ENCODE assay signal across 13 cellular contexts in the genomic region with DNA sequence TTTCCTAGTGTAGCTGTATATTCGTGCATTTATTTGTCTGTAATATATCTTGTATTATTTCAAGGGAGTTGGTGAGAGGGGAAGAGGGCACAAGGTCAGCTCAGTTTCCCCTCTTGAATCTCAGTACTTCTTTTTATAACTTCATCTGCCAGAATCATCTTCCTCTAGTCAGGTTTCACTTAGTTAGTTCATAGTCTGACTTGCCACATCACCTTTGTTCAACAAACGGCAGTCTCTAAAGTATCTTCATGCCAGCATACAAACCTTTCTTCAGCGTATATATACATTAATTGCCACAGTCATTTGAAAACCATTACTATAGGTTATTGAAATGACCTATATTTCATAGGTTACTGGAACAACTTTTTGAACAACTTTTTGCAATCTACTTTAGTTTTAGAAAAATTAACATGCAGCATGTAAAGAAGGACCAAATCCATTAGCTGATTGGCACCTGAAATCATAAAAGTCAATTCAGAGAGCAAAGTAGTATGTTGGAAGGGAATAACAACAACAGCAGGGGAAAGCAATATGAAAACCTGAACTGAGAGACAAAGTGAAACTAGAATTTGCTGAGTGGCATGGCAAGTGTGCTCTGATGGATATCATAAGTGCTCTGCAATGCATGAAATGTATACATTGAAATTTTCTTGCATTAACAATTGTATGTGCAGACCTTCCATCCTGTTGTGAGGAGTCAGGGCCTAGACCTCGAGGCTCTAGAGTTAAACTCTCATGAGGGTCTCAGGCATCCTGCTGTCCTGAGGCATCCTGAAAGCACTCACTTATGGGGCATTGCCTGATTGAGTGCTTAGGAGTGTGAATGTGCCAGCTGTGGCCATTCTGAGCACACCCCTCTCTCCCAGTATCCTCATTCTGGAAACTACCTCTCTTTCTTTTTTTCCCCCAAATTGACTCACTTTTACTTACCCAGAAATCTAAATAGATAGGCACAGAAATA. TPM values are rescaled to one million over a fixed set of nuclear protein-coding genes. Genes with fewer than 3 reads are reported as not detected.
DNase-seq lines count a peak whose midpoint lies in the region; ATAC-seq, FAIRE-seq and TF ChIP-seq lines count a peak whose summit lies in the region.
"Had no signal": no experiment of that assay in that cellular context is flagged by ENCODE, and none has a peak within 500 bp of the region (broad histone marks: within the 10 kb centered on the region; RNA-seq: fewer than 3 reads in every experiment).

No MANE protein-coding gene starts in this region.

- H3K27me3 Mint-ChIP-seq in progenitor cell of endocrine pancreas, result no peaks in the 10 kb centered on the region

- intact Hi-C loops in posterior cingulate gyrus (cut with DNase I), result no loop called here

- no peaks in the 10 kb centered on the region for H3K9me3 Mint-ChIP-seq in progenitor cell of endocrine pancreas (ENCODE audit: low read depth)

- TF ChIP-seq CTCF in coronary artery (IDR thresholded peaks at IDR 0.05) (no peak), progenitor cell of endocrine pancreas (IDR thresholded peaks at IDR 0.05; ENCODE audit: unreplicated experiment) (no peak)

- TF ChIP-seq POLR2A in GM12892 (IDR thresholded peaks at IDR 0.05; ENCODE audit: low read depth, low read length), result no peak

- H3K4me3 Mint-ChIP-seq in progenitor cell of endocrine pancreas (ENCODE audit: low read depth), result no peak overlapping the region

- ATAC-seq in HG03442 (IDR thresholded peaks at IDR 0.05; ENCODE audit: unreplicated experiment), result peak; percentile 52
- ATAC-seq: activated naive CD4-positive, alpha-beta T cell treated with anti-CD3 and anti-CD28 coated beads, Interleukin-2, amount 50 U/mL, for 72 hours had no signal

- H3K4me3 ChIP-seq in coronary artery, result peak overlapping the region; percentile 64

- H3K4me1 Mint-ChIP-seq in progenitor cell of endocrine pancreas (ENCODE audit: low read depth), result peaks cover 10% of the 10 kb centered on the region

- no peaks in the 10 kb centered on the region for H3K36me3 Mint-ChIP-seq in progenitor cell of endocrine pancreas (ENCODE audit: insufficient read depth)
- H3K36me3 Mint-ChIP-seq: activated naive CD4-positive, alpha-beta T cell treated with anti-CD3 and anti-CD28 coated beads, Interleukin-2, amount 50 U/mL, for 72 hours had no signal

- peak overlapping the region; percentile 17 for H3K27ac Mint-ChIP-seq in progenitor cell of endocrine pancreas
- H3K27ac Mint-ChIP-seq: activated naive CD4-positive, alpha-beta T cell treated with anti-CD3 and anti-CD28 coated beads, Interleukin-2, amount 50 U/mL, for 72 hours had no signal

- peak overlapping the region; percentile 71 to 82 for H3K27ac ChIP-seq in coronary artery
- H3K27ac ChIP-seq: stomach had no signal

- no peak for DNase-seq in GM12892 (ENCODE audit: insufficient read length)
- no peak for DNase-seq in coronary artery (ENCODE audit: low spot score)
- no peak for DNase-seq in progenitor cell of endocrine pancreas (ENCODE audit: low spot score, unreplicated experiment)
- DNase-seq in kidney tubule cell (ENCODE audit: low spot score), result no peak
- no peak for DNase-seq in posterior cingulate gyrus
- DNase-seq in occipital lobe (lab: John Stamatoyannopoulos, UW), result no peak
- no peak for DNase-seq in NCI-H187 (lab: John Stamatoyannopoulos, UW)
- DNase-seq: NCI-H1105, stomach had no signal

- FAIRE-seq in GM12892 (lab: Jason Lieb, UNC), result peak; percentile 86

RNA-seq across cellular contexts. Expression of gene ECM2, which starts 1.3 kb away (rescaled TPM):
- 1.3 TPM for polyA plus RNA-seq in GM12892 (2012; ENCODE audit: missing spikeins)
- total RNA-seq in progenitor cell of endocrine pancreas (0.31 and 0.77 TPM in 2 replicates), occipital lobe (5.6 TPM)
- total RNA-seq: activated naive CD4-positive, alpha-beta T cell treated with anti-CD3 and anti-CD28 coated beads, Interleukin-2, amount 50 U/mL, for 72 hours; G401; glomerular endothelial cell had no signal

RNA-seq across cellular contexts. Expression of gene ASPN, which starts 52.2 kb away (rescaled TPM):
- polyA plus RNA-seq in GM12892 (2012; ENCODE audit: missing spikeins), result 0.25 TPM
- total RNA-seq in progenitor cell of endocrine pancreas (not detected in 2 replicates), occipital lobe (7.8 TPM)
- total RNA-seq: activated naive CD4-positive, alpha-beta T cell treated with anti-CD3 and anti-CD28 coated beads, Interleukin-2, amount 50 U/mL, for 72 hours; G401; glomerular endothelial cell had no signal
